23 cellular contexts compared by ENCODE assay signal in the genomic region with DNA sequence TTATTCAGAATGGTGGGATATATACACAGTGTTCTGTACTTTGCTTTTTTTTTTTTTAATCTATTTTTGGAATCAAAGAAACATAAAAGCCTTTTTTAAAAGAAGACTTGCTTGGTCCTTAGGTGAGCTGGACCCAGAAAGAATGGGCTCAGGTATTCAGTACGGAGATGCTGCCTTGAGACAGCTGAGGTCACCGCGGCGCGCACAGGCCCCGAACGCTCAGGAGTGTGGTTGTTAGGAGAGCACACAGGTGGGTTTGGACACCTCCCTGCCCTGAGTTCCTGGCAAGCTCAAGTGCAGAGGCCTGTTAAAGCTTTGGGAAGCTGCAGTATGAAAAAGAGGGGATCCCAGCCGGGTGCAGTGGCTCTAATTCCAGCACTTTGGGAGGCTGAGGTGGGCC.
"Had no signal": no experiment of that assay in that cellular context is flagged by ENCODE, and none has a peak within 500 bp of the region (broad histone marks: within the 10 kb centered on the region; RNA-seq: fewer than 3 reads in every experiment).

No MANE protein-coding gene starts in this region.

- H3K27ac Mint-ChIP-seq: stimulated activated effector memory CD8-positive, alpha-beta T cell treated with anti-CD3 and anti-CD28 coated beads, Interleukin-12 subunit alpha, Interleukin-12 subunit beta, amount 100 ng/mL, for 72 hours; stimulated activated memory B cell treated with anti-CD40 and anti-IgM and Interleukin-4, amounts not matched to agents 10 μg/mL and 1 μg/mL and 100 μg/mL, for 72 hours; stimulated activated naive B cell treated with anti-CD40 and anti-IgM and Interleukin-4, amounts not matched to agents 10 μg/mL and 1 μg/mL and 100 μg/mL, for 72 hours; stimulated activated naive CD8-positive, alpha-beta T cell treated with anti-CD3 and anti-CD28 coated beads, Interleukin-15, amount 100 ng/mL, for 72 hours; stimulated activated naive CD8-positive, alpha-beta T cell treated with anti-CD3 and anti-CD28 coated beads, Interleukin-15, Interleukin-2, amounts not matched to agents 100 ng/mL and 50 ng/mL, for 24 hours; type B pancreatic cell had no signal

- H3K9me3 Mint-ChIP-seq: stimulated activated effector memory CD8-positive, alpha-beta T cell treated with anti-CD3 and anti-CD28 coated beads, Interleukin-12 subunit alpha, Interleukin-12 subunit beta, amount 100 ng/mL, for 72 hours; stimulated activated memory B cell treated with anti-CD40 and anti-IgM and Interleukin-4, amounts not matched to agents 10 μg/mL and 1 μg/mL and 100 μg/mL, for 72 hours; stimulated activated naive B cell treated with anti-CD40 and anti-IgM and Interleukin-4, amounts not matched to agents 10 μg/mL and 1 μg/mL and 100 μg/mL, for 72 hours; stimulated activated naive CD8-positive, alpha-beta T cell treated with anti-CD3 and anti-CD28 coated beads, Interleukin-15, amount 100 ng/mL, for 72 hours; stimulated activated naive CD8-positive, alpha-beta T cell treated with anti-CD3 and anti-CD28 coated beads, Interleukin-15, Interleukin-2, amounts not matched to agents 100 ng/mL and 50 ng/mL, for 24 hours; type B pancreatic cell had no signal

- ATAC-seq: stimulated activated effector memory CD8-positive, alpha-beta T cell treated with anti-CD3 and anti-CD28 coated beads, Interleukin-12 subunit alpha, Interleukin-12 subunit beta, amount 100 ng/mL, for 72 hours; stimulated activated memory B cell treated with anti-CD40 and anti-IgM and Interleukin-4, amounts not matched to agents 10 μg/mL and 1 μg/mL and 100 μg/mL, for 72 hours; stimulated activated naive B cell treated with anti-CD40 and anti-IgM and Interleukin-4, amounts not matched to agents 10 μg/mL and 1 μg/mL and 100 μg/mL, for 72 hours; stimulated activated naive CD8-positive, alpha-beta T cell treated with anti-CD3 and anti-CD28 coated beads, Interleukin-15, amount 100 ng/mL, for 72 hours; stimulated activated naive CD8-positive, alpha-beta T cell treated with anti-CD3 and anti-CD28 coated beads, Interleukin-15, Interleukin-2, amounts not matched to agents 100 U/mL and 50 U/mL, for 24 hours; upper lobe of right lung had no signal

- H3K4me3 Mint-ChIP-seq: stimulated activated effector memory CD8-positive, alpha-beta T cell treated with anti-CD3 and anti-CD28 coated beads, Interleukin-12 subunit alpha, Interleukin-12 subunit beta, amount 100 ng/mL, for 72 hours; stimulated activated memory B cell treated with anti-CD40 and anti-IgM and Interleukin-4, amounts not matched to agents 10 μg/mL and 1 μg/mL and 100 μg/mL, for 72 hours; stimulated activated naive B cell treated with anti-CD40 and anti-IgM and Interleukin-4, amounts not matched to agents 10 μg/mL and 1 μg/mL and 100 μg/mL, for 72 hours; stimulated activated naive CD8-positive, alpha-beta T cell treated with anti-CD3 and anti-CD28 coated beads, Interleukin-15, amount 100 ng/mL, for 72 hours; stimulated activated naive CD8-positive, alpha-beta T cell treated with anti-CD3 and anti-CD28 coated beads, Interleukin-15, Interleukin-2, amounts not matched to agents 100 ng/mL and 50 ng/mL, for 24 hours; type B pancreatic cell had no signal

- H3K4me1 Mint-ChIP-seq: stimulated activated memory B cell treated with anti-CD40 and anti-IgM and Interleukin-4, amounts not matched to agents 10 μg/mL and 1 μg/mL and 100 μg/mL, for 72 hours; stimulated activated naive B cell treated with anti-CD40 and anti-IgM and Interleukin-4, amounts not matched to agents 10 μg/mL and 1 μg/mL and 100 μg/mL, for 72 hours had no signal

- H3K27me3 Mint-ChIP-seq: stimulated activated memory B cell treated with anti-CD40 and anti-IgM and Interleukin-4, amounts not matched to agents 10 μg/mL and 1 μg/mL and 100 μg/mL, for 72 hours; stimulated activated naive B cell treated with anti-CD40 and anti-IgM and Interleukin-4, amounts not matched to agents 10 μg/mL and 1 μg/mL and 100 μg/mL, for 72 hours; stimulated activated naive CD8-positive, alpha-beta T cell treated with anti-CD3 and anti-CD28 coated beads, Interleukin-15, amount 100 ng/mL, for 72 hours; stimulated activated naive CD8-positive, alpha-beta T cell treated with anti-CD3 and anti-CD28 coated beads, Interleukin-15, Interleukin-2, amounts not matched to agents 100 ng/mL and 50 ng/mL, for 24 hours; type B pancreatic cell had no signal

- DNase-seq: stimulated activated CD4-positive, alpha-beta T cell treated with anti-CD3 and anti-CD28 coated beads, Interleukin-2, amount 100 ng/mL, for 48 hours; stimulated activated CD4-positive, alpha-beta T cell treated with anti-CD3 and anti-CD28 coated beads, Interleukin-4, amount 100 ng/mL, for 1 hour; stimulated activated CD4-positive, alpha-beta T cell treated with anti-CD3 and anti-CD28 coated beads, Interleukin-4, amount 100 ng/mL, for 24 hours; stimulated activated CD4-positive, alpha-beta T cell treated with anti-CD3 and anti-CD28 coated beads, Interleukin-4, amount 100 ng/mL, for 4 hours; stimulated activated CD8-positive, alpha-beta memory T cell treated with anti-CD3 and anti-CD28 coated beads, Interleukin-4, amount 100 ng/mL, for 48 hours; stimulated activated naive B cell treated with anti-CD40 and anti-IgM and Interleukin-4, amounts not matched to agents 10 μg/mL and 1 μg/mL and 100 μg/mL, for 72 hours; stimulated activated naive CD4-positive, alpha-beta T cell; stimulated activated naive CD4-positive, alpha-beta T cell treated with Interleukin-2 at 50 U/mL for 16 hours; stimulated activated naive CD8-positive, alpha-beta T cell treated with anti-CD3 and anti-CD28 coated beads, Interleukin-15, amount 100 ng/mL, for 72 hours; stimulated activated naive CD8-positive, alpha-beta T cell treated with anti-CD3 and anti-CD28 coated beads, Interleukin-15, Interleukin-2, amounts not matched to agents 100 U/mL and 50 U/mL, for 24 hours; stomach; substantia nigra; testis; thyroid gland; tibial artery; transverse colon; trophoblast cell; upper lobe of right lung; uterus had no signal
